17 cellular contexts compared by ENCODE assay signal in the genomic region with DNA sequence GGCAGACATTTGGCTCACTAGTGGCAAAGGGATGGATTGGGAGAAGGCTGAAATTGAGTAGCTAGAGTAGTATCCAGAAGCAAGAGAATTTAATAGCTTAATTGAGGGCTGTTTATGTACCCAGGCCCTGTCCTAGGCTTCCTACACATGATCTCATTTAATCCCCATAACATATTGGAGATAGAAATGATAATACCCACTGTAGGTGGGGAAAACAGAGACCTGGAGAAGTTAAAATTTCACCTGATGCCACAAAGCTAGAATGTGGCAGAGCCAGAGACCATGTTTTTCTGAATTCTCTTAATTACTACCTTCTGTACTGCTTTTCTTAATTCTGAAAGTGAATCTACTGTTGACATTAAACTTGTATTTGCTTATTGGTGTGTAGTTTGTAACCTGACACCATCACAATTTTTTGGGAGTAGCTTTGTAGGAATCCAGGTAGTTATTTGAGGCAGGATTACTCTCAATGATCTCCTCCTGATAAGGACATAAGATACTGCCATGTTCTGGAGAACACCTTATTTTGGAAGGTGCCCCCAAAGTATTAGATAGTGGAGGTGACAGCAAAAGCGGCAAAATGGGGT. TPM values are rescaled to one million over a fixed set of nuclear protein-coding genes. Genes with fewer than 3 reads are reported as not detected.
DNase-seq lines count a peak whose midpoint lies in the region; ATAC-seq, FAIRE-seq and TF ChIP-seq lines count a peak whose summit lies in the region.
"Had no signal": no experiment of that assay in that cellular context is flagged by ENCODE, and none has a peak within 500 bp of the region (broad histone marks: within the 10 kb centered on the region; RNA-seq: fewer than 3 reads in every experiment).

No MANE protein-coding gene starts in this region.

- peaks cover 71% of the 10 kb centered on the region for H4K20me1 ChIP-seq in HepG2 (ENCODE audit: insufficient read depth, low read length)

- in situ Hi-C loops in HepG2 (cut with HindIII; ENCODE audit: extremely low pct_ligation_motif_present, low pct_unique_long_range_greater_than_20kb): no loop called here

- peaks cover 92% of the 10 kb centered on the region for H3K79me2 ChIP-seq in HepG2 (ENCODE audit: insufficient read depth, low read length)

- H3K27ac ChIP-seq in C4-2B (peak overlapping the region; percentile 84), RWPE2 (ENCODE audit: poor library complexity, severe bottlenecking) (peak overlapping the region; percentile 17), HepG2 (ENCODE audit: extremely low read length, insufficient read depth, low read length) (no peak overlapping the region)
- H3K27ac ChIP-seq: parathyroid adenoma had no signal

- 97% methylated on average over 1 of the region's 1 CpG for WGBS in HepG2 (ENCODE audit: low lambda C conversion rate)

- peaks cover 8% of the 10 kb centered on the region for H3K9me3 ChIP-seq in RWPE2 (ENCODE audit: severe bottlenecking)
- H3K9me3 ChIP-seq in HepG2 (ENCODE audit: low read length): peaks cover 8% of the 10 kb centered on the region
- no peaks in the 10 kb centered on the region for H3K9me3 ChIP-seq in BE2C

- FAIRE-seq in H54 (lab: Jason Lieb, UNC) (peak; percentile 36), HepG2 (lab: Jason Lieb, UNC) (no peak)
- FAIRE-seq: endothelial cell of umbilical vein, frontal cortex had no signal

- H3K4me2 ChIP-seq in HepG2 (ENCODE audit: low read depth, low read length): no peak overlapping the region

- no peak overlapping the region for H3K9ac ChIP-seq in HepG2 (ENCODE audit: insufficient read depth, low read depth, low read length)
- H3K9ac ChIP-seq: parathyroid adenoma had no signal

- peaks cover 21% of the 10 kb centered on the region for H3K36me3 ChIP-seq in RWPE2 (ENCODE audit: low read depth)
- peaks cover 0 to 7% of the 10 kb centered on the region in 2 experiments; a peak in 3 of 5 replicates for H3K36me3 ChIP-seq in HepG2 (replicated peaks in 1 of 2; ENCODE audit: control insufficient read depth in 1 of 2, insufficient read depth in 2 of 2, low read length in 2 of 2)
- H3K36me3 ChIP-seq in BE2C: no peaks in the 10 kb centered on the region; the same call in none of the 2 replicates

- no peak overlapping the region for H2AFZ ChIP-seq in HepG2 (ENCODE audit: low read length)
- H2AFZ ChIP-seq: parathyroid adenoma had no signal

- TF ChIP-seq RAD21 in HepG2 (CRISPR knock-in tag; IDR thresholded peaks at IDR 0.05): no peak

- TF ChIP-seq POLR2A in H54 (IDR thresholded peaks at IDR 0.05; ENCODE audit: low read depth, low read length): no peak
- no peak for TF ChIP-seq POLR2A in HepG2 (IDR thresholded peaks at IDR 0.05; ENCODE audit: insufficient read depth in 1 of 2, low read depth in 2 of 2, low read length in 2 of 2)

- TF ChIP-seq EP300 in HepG2 (IDR thresholded peaks at IDR 0.05; ENCODE audit: low read depth in 2 of 2, low read length in 2 of 2) (no peak), HepG2 (CRISPR knock-in tag; IDR thresholded peaks at IDR 0.05; ENCODE audit: borderline replicate concordance) (no peak)

- intact Hi-C loops in HepG2 (cut with micrococcal nuclease; ENCODE audit: unreplicated experiment): loop anchor here (10.0 kb wide), 1 partner anchor 81 kb away; no protein-coding TSS in a partner anchor

- H3K27me3 ChIP-seq in RWPE2 (ENCODE audit: insufficient read depth, poor library complexity, severe bottlenecking): no peaks in the 10 kb centered on the region
- no peaks in the 10 kb centered on the region for H3K27me3 ChIP-seq in HepG2 (ENCODE audit: control insufficient read depth in 1 of 2, insufficient read depth in 2 of 2, low read length in 2 of 2)
- H3K27me3 ChIP-seq in BE2C: no peaks in the 10 kb centered on the region

- DNase-seq in H54 (ENCODE audit: insufficient read length, low spot score) (no peak), RWPE2 (ENCODE audit: low spot score) (no peak), HepG2 (ENCODE audit: low spot score) (peak; percentile 30), BE2C (no peak)
- DNase-seq: activated CD8-positive, alpha-beta T cell treated with anti-CD3 and anti-CD28 coated beads for 36 hours; IMR-90; left ventricle myocardium superior; MV-4-11; NCI-H226; stimulated activated CD4-positive, alpha-beta T cell treated with anti-CD3 and anti-CD28 coated beads, Interleukin-4, amount 100 ng/mL, for 24 hours; stimulated activated CD8-positive, alpha-beta memory T cell treated with anti-CD3 and anti-CD28 coated beads, Interleukin-4, amount 100 ng/mL, for 48 hours had no signal

- POLR2A ChIA-PET in HepG2 (lab: Yijun Ruan, JAX): interaction anchor here (0.9 kb wide), 1 partner anchor 42 kb away, joined by 5 read pairs; a partner anchor contains a TSS

- CTCF ChIA-PET in HepG2 (lab: Yijun Ruan, JAX; ENCODE audit: low intra/inter-chr PET ratio, low total read pairs): no interaction called here

- TF ChIP-seq CTCF in C4-2B (conservative IDR thresholded peaks at IDR 0.05): no peak
- no peak for TF ChIP-seq CTCF in RWPE2 (IDR thresholded peaks at IDR 0.05; ENCODE audit: poor library complexity, severe bottlenecking)
- no peak for TF ChIP-seq CTCF in HepG2 (CRISPR knock-in tag; IDR thresholded peaks at IDR 0.05)
- no peak for TF ChIP-seq CTCF in BE2C (IDR thresholded peaks at IDR 0.05; ENCODE audit: low read depth, low read length)

- no peak overlapping the region for H3K4me3 ChIP-seq in RWPE2 (ENCODE audit: severe bottlenecking)
- no peak overlapping the region for H3K4me3 ChIP-seq in HepG2 (replicated peaks in 1 of 3; ENCODE audit: insufficient read depth in 1 of 3, low read depth in 2 of 3, low read length in 3 of 3)
- no peak overlapping the region for H3K4me3 ChIP-seq in BE2C (ENCODE audit: low read depth, low read length)

- ATAC-seq in RWPE2 (ENCODE audit: low read depth): no peak; the same call in 2 of the 3 replicates
- ATAC-seq in HepG2: no peak
- ATAC-seq in HG02870 (IDR thresholded peaks at IDR 0.05; ENCODE audit: unreplicated experiment): no peak
- no peak for ATAC-seq in GM21390 (IDR thresholded peaks at IDR 0.05; ENCODE audit: unreplicated experiment)
- ATAC-seq: activated CD8-positive, alpha-beta T cell treated with anti-CD3 and anti-CD28 coated beads for 36 hours; left ventricle myocardium superior had no signal

- H3K4me1 ChIP-seq in RWPE2 (ENCODE audit: insufficient read depth, poor library complexity, severe bottlenecking) (peaks cover 39% of the 10 kb centered on the region), HepG2 (ENCODE audit: insufficient read depth, low read length) (peaks cover 74% of the 10 kb centered on the region), BE2C (no peaks in the 10 kb centered on the region; the same call in 1 of the 2 replicates)

- no TSS peak for BruUV-seq in HepG2 (replicated peaks; lab: Mats Ljungman, UMichigan)

TF ChIP-seq in HepG2, 621 proteins besides CTCF, POLR2A, EP300 and RAD21 (continues in another document):
- TF ChIP-seq FOXA3 (CRISPR knock-in tag; IDR thresholded peaks at IDR 0.05) (peak; percentile 40; the same call in 1 of the 2 replicates), ERF (CRISPR knock-in tag; IDR thresholded peaks at IDR 0.05) (no peak), ZNF160 (CRISPR knock-in tag; IDR thresholded peaks at IDR 0.05) (no peak), BRCA1 (CRISPR knock-in tag; IDR thresholded peaks at IDR 0.05) (no peak), ZNF883 (CRISPR knock-in tag; IDR thresholded peaks at IDR 0.05; ENCODE audit: not compliant biosample characterization) (no peak), CHCHD3 (CRISPR knock-in tag; IDR thresholded peaks at IDR 0.05) (no peak)

RNA-seq across cellular contexts. Expression of a gene that starts 42.2 kb away (rescaled TPM):
- 106 and 120 TPM in 2 replicates for total RNA-seq in HepG2 (2016; rRNA removed; fragmentation: Illumina TruSeq; extraction: Trizol)
- 19.3 and 24.2 TPM in 2 replicates for total RNA-seq in HepG2 (2016; cell fraction: cytosol; rRNA removed; fragmentation: Illumina TruSeq; extraction: Trizol; ENCODE audit: low read depth)
- 113 and 116 TPM in 2 replicates for total RNA-seq in HepG2 (2016; cell fraction: insoluble cytoplasmic fraction; rRNA removed; fragmentation: Illumina TruSeq; extraction: Trizol)
- total RNA-seq in HepG2 (2016; cell fraction: membrane; rRNA removed; fragmentation: Illumina TruSeq; extraction: Trizol): 40.0 and 43.5 TPM in 2 replicates
- 72.2 and 76.5 TPM in 2 replicates for total RNA-seq in HepG2 (2016; cell fraction: nucleus; rRNA removed; fragmentation: Illumina TruSeq; extraction: Trizol)
- 39.0 and 48.2 TPM in 2 replicates for polyA plus RNA-seq in HepG2 (2011; rRNA removed)
- 33.3 and 40.9 TPM in 2 replicates for polyA plus RNA-seq in HepG2 (2011; cell fraction: cytosol; rRNA removed)
- polyA plus RNA-seq in HepG2 (2011; cell fraction: nucleus; rRNA removed): 28.6 and 31.9 TPM in 2 replicates
- 98.5 and 102 TPM in 2 replicates for polyA plus RNA-seq in HepG2 (2012)
- polyA plus RNA-seq in HepG2 (2016; cell fraction: cytosol; fragmentation: Illumina TruSeq; extraction: Trizol; ENCODE audit: low read depth): 18.0 and 27.8 TPM in 2 replicates
- polyA plus RNA-seq in HepG2 (2016; cell fraction: insoluble cytoplasmic fraction; fragmentation: Illumina TruSeq; extraction: Trizol; ENCODE audit: low read depth): 113 and 118 TPM in 2 replicates
- 28.6 and 39.1 TPM in 2 replicates for polyA plus RNA-seq in HepG2 (2016; cell fraction: membrane; fragmentation: Illumina TruSeq; extraction: Trizol; ENCODE audit: low read depth)
- 112 and 122 TPM in 2 replicates for polyA plus RNA-seq in HepG2 (2016; cell fraction: nucleus; fragmentation: Illumina TruSeq; extraction: Trizol; ENCODE audit: insufficient read depth, low read depth)
- polyA minus RNA-seq in HepG2 (2011; rRNA and poly(A)+ RNA removed; ENCODE audit: low replicate concordance): 42.7 and 61.6 TPM in 2 replicates
- polyA minus RNA-seq in HepG2 (2011; cell fraction: cytosol; rRNA and poly(A)+ RNA removed): 82.0 and 98.0 TPM in 2 replicates
- polyA minus RNA-seq in HepG2 (2011; cell fraction: nucleus; rRNA and poly(A)+ RNA removed): 46.1 and 55.2 TPM in 2 replicates
- 91.4 TPM for polyA plus RNA-seq in BE2C (2012; ENCODE audit: insufficient read depth, insufficient read length, low read depth)
